ENCODE assay signal across 23 cellular contexts in genomic region chr12:6110006-6110405, GRCh38.
"Had no signal": no experiment of that assay in that cellular context is flagged by ENCODE, and none has a peak within 500 bp of the region (broad histone marks: within the 10 kb centered on the region; RNA-seq: fewer than 3 reads in every experiment).

No MANE protein-coding gene starts in this region.

- FAIRE-seq: endometrium, keratinocyte had no signal

- DNase-seq: activated CD4-positive, alpha-beta T cell treated with anti-CD3 and anti-CD28 coated beads for 48 hours; activated CD4-positive, CD25-positive, alpha-beta regulatory T cell; activated CD8-positive, alpha-beta T cell treated with anti-CD3 and anti-CD28 coated beads for 36 hours; activated naive CD4-positive, alpha-beta T cell; activated naive CD8-positive, alpha-beta T cell treated with anti-CD3 and anti-CD28 coated beads for 36 hours; activated T-cell treated with anti-CD3 and anti-CD28 coated beads, Interleukin-2, amount 50 U/mL, for 1 hour; amygdala; colonic mucosa; hippocampal formation; mammary epithelial cell; midbrain; nephron progenitor cell; nucleus accumbens; stimulated activated naive B cell treated with anti-CD40 and anti-IgM and Interleukin-4, amounts not matched to agents 10 μg/mL and 1 μg/mL and 100 μg/mL, for 72 hours; T-helper 1 cell; T-helper 9 cell had no signal

- H3K36me3 ChIP-seq: colonic mucosa, thoracic aorta had no signal

- ATAC-seq: activated CD8-positive, alpha-beta T cell treated with anti-CD3 and anti-CD28 coated beads for 36 hours; activated T-helper 17 cell treated with anti-CD3 and anti-CD28 coated beads, Interleukin-2, amount 50 U/mL, for 72 hours; esophagus mucosa; left lobe of liver; stimulated activated naive B cell treated with anti-CD40 and anti-IgM and Interleukin-4, amounts not matched to agents 10 μg/mL and 1 μg/mL and 100 μg/mL, for 72 hours had no signal

- H3K4me3 ChIP-seq: colonic mucosa, thoracic aorta, upper lobe of left lung had no signal

- H3K9me3 ChIP-seq: colonic mucosa, thoracic aorta, upper lobe of left lung had no signal

- H3K27me3 ChIP-seq: colonic mucosa, upper lobe of left lung had no signal
